Comparison of ENCODE assay signal across 16 cellular contexts in the genomic region with DNA sequence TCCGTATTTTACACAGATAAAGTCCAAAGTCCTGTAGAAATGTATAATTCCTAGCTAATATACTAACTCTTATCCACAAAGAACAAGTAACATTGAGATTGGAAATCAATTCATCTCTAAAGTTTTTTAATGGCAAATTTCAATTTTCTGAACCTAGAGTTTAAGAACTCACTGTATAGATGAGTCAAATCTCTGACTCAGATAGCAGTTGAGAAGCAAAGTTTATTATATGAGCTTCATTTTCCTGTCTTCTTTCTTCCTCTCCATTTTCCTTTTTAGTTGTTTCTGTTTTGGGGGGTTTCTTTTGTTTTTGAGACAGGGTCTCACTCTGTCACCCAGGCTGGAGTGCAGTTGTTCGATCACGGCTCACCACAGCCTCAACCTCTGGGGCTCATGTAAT. TPM values are rescaled to one million over a fixed set of nuclear protein-coding genes. Genes with fewer than 3 reads are reported as not detected.
DNase-seq lines count a peak whose midpoint lies in the region; ATAC-seq and TF ChIP-seq lines count a peak whose summit lies in the region.
"Had no signal": no experiment of that assay in that cellular context is flagged by ENCODE, and none has a peak within 500 bp of the region (broad histone marks: within the 10 kb centered on the region; RNA-seq: fewer than 3 reads in every experiment).

No MANE protein-coding gene starts in this region.

- H3K27me3 ChIP-seq in left ventricle myocardium inferior (ENCODE audit: low read depth) (no peaks in the 10 kb centered on the region), right cardiac atrium (ENCODE audit: control insufficient read depth, insufficient read depth) (no peaks in the 10 kb centered on the region), esophagus muscularis mucosa (no peaks in the 10 kb centered on the region), osteoblast (ENCODE audit: insufficient read depth, low read length) (no peaks in the 10 kb centered on the region), vagina (no peaks in the 10 kb centered on the region)
- H3K27me3 ChIP-seq: upper lobe of right lung had no signal

- H3K27ac ChIP-seq in left ventricle myocardium inferior (replicated peaks) (peak overlapping the region; percentile 69), right cardiac atrium (ENCODE audit: low read length) (no peak overlapping the region), esophagus muscularis mucosa (replicated peaks in 1 of 4) (peak overlapping the region; percentile 49 to 72 (median 63)), osteoblast (ENCODE audit: low read depth, low read length) (peak overlapping the region; percentile 25), vagina (peak overlapping the region; percentile 34)
- H3K27ac ChIP-seq: parathyroid adenoma, upper lobe of right lung had no signal

- DNase-seq in left ventricle myocardium inferior (no peak), right cardiac atrium (no peak), esophagus muscularis mucosa (ENCODE audit: extremely low spot score) (no peak), osteoblast (ENCODE audit: insufficient read length, low spot score, missing footprints) (peak; percentile 42), vagina (ENCODE audit: extremely low spot score in 2 of 2) (no peak), NCI-H510A treated with DMSO at 0.1 percent for 48 hours (lab: John Stamatoyannopoulos, UW) (no peak), ACHN (no peak), midbrain (lab: John Stamatoyannopoulos, UW) (no peak)
- DNase-seq: activated CD4-positive, alpha-beta T cell treated with anti-CD3 and anti-CD28 coated beads for 48 hours; effector CD4-positive, alpha-beta T cell; NCI-H146; NCI-H2227 treated with DMSO at 0.1 percent for 48 hours; SK-N-SH; upper lobe of right lung had no signal

- H3K36me3 ChIP-seq in left ventricle myocardium inferior = peaks cover 95% of the 10 kb centered on the region
- H3K36me3 ChIP-seq in esophagus muscularis mucosa = peaks cover 29 to 98% (median 71%) of the 10 kb centered on the region in 4 donors
- peaks cover 95% of the 10 kb centered on the region for H3K36me3 ChIP-seq in osteoblast (ENCODE audit: insufficient read depth, low read length)
- peaks cover 0 to 50% of the 10 kb centered on the region in 2 donors for H3K36me3 ChIP-seq in vagina

- no peaks in the 10 kb centered on the region for H3K9me3 ChIP-seq in left ventricle myocardium inferior (replicated peaks)
- no peaks in the 10 kb centered on the region for H3K9me3 ChIP-seq in right cardiac atrium (ENCODE audit: control insufficient read depth, low read length)
- H3K9me3 ChIP-seq in esophagus muscularis mucosa = no peaks in the 10 kb centered on the region
- H3K9me3 ChIP-seq in osteoblast (ENCODE audit: low read depth, low read length) = no peaks in the 10 kb centered on the region
- no peaks in the 10 kb centered on the region for H3K9me3 ChIP-seq in vagina
- H3K9me3 ChIP-seq: mucosa of descending colon, SK-N-SH, upper lobe of right lung had no signal

- peaks cover 2% of the 10 kb centered on the region for H3K79me2 ChIP-seq in osteoblast (ENCODE audit: insufficient read depth, low read length)
- H3K79me2 ChIP-seq: parathyroid adenoma had no signal

- H4K20me1 ChIP-seq in osteoblast (ENCODE audit: insufficient read depth, low read length) = peaks cover 15% of the 10 kb centered on the region

- ATAC-seq in right cardiac atrium = no peak

- TF ChIP-seq EP300 in esophagus muscularis mucosa (IDR thresholded peaks at IDR 0.05) = no peak

- in situ Hi-C loops in ACHN (cut with HindIII; ENCODE audit: low pct_ligation_motif_present, low pct_unique_long_range_greater_than_20kb, low sequenced_read_pairs) = no loop called here

- peaks cover 83% of the 10 kb centered on the region for H3K4me1 ChIP-seq in left ventricle myocardium inferior
- peaks cover 13% of the 10 kb centered on the region for H3K4me1 ChIP-seq in right cardiac atrium (ENCODE audit: control insufficient read depth, insufficient read depth, low read length)
- H3K4me1 ChIP-seq in esophagus muscularis mucosa = peaks cover 54 to 66% (median 60%) of the 10 kb centered on the region in 4 donors
- peaks cover 26% of the 10 kb centered on the region for H3K4me1 ChIP-seq in osteoblast (ENCODE audit: insufficient read depth, low read length)
- H3K4me1 ChIP-seq in vagina = peaks cover 30% of the 10 kb centered on the region
- H3K4me1 ChIP-seq: parathyroid adenoma had no signal

- TF ChIP-seq CTCF in left ventricle myocardium inferior (IDR thresholded peaks at IDR 0.05; ENCODE audit: borderline replicate concordance) = no peak
- TF ChIP-seq CTCF in esophagus muscularis mucosa (IDR thresholded peaks at IDR 0.05) = no peak
- no peak for TF ChIP-seq CTCF in osteoblast (IDR thresholded peaks at IDR 0.05; ENCODE audit: extremely low read depth, low read depth, low read length)
- no peak for TF ChIP-seq CTCF in vagina (IDR thresholded peaks at IDR 0.05)

- H3K4me3 ChIP-seq in left ventricle myocardium inferior (no peak overlapping the region), right cardiac atrium (ENCODE audit: low read length) (no peak overlapping the region), esophagus muscularis mucosa (no peak overlapping the region), osteoblast (ENCODE audit: insufficient read depth, low read length) (no peak overlapping the region), vagina (no peak overlapping the region)
- H3K4me3 ChIP-seq: mucosa of descending colon, upper lobe of right lung had no signal

- WGBS in right cardiac atrium = 82% methylated on average over 3 of the region's 3 CpGs
- 95% methylated on average over 3 of the region's 3 CpGs for WGBS in esophagus muscularis mucosa

- H3K4me2 ChIP-seq in osteoblast (ENCODE audit: insufficient read depth, low read length) = no peak overlapping the region
- H3K4me2 ChIP-seq: SK-N-SH had no signal

- intact Hi-C loops in left ventricle myocardium inferior (cut with micrococcal nuclease) (no loop called here), right cardiac atrium (cut with DNase I) (loop anchor here in 2 of 4 donors (5.0 to 10.0 kb wide), 2 partner anchors 48 to 141 kb away; no protein-coding TSS in a partner anchor), esophagus muscularis mucosa (cut with DNase I) (loop anchor here (5.0 kb wide), 1 partner anchor 43 kb away; no protein-coding TSS in a partner anchor), vagina (cut with DNase I) (no loop called here)

- H2AFZ ChIP-seq in osteoblast (ENCODE audit: low read length) = no peak overlapping the region
- H2AFZ ChIP-seq: parathyroid adenoma had no signal

- no peak for TF ChIP-seq POLR2A in esophagus muscularis mucosa (IDR thresholded peaks at IDR 0.05; ENCODE audit: low read depth)
- TF ChIP-seq POLR2A in vagina (IDR thresholded peaks at IDR 0.05) = no peak

RNA-seq across cellular contexts. Expression of gene HEG1, which starts 51.6 kb away (rescaled TPM):
- total RNA-seq in left ventricle myocardium inferior (105 TPM), right cardiac atrium (100 to 1,000 TPM; 130 to 193 (median 151) TPM), esophagus muscularis mucosa (10 to 100 TPM; 47.8 to 91.7 (median 76.8) TPM), osteoblast (114 and 117 TPM in 2 replicates), vagina (47.1 TPM)
- polyA plus RNA-seq in right cardiac atrium = 42.3 TPM
